In the genomic region with DNA sequence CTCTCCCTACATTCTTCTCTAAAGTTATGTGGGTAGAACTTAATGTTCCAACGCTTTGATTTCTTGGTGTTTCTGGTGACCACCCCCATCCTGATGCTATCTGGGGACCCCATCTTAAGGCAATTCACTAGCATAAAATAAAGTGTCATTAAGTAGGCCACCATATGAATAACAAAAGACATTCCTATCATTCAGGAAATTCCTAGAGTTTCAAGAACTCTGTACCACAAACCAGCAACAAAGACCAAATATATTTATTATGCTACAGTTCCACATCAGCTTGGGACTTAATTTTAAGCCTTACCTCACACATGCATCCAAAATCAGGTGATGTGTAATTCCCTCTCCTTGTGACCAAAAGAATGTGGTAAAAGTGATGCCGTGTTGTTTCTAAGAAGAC, we compare ENCODE assay signal across 2 cellular contexts.
TF ChIP-seq lines count a peak whose summit lies in the region.

No MANE protein-coding gene starts in this region.

TF ChIP-seq in GM23338, 12 proteins besides CTCF, POLR2A, EP300 and RAD21:
- TF ChIP-seq, protein P1, sequence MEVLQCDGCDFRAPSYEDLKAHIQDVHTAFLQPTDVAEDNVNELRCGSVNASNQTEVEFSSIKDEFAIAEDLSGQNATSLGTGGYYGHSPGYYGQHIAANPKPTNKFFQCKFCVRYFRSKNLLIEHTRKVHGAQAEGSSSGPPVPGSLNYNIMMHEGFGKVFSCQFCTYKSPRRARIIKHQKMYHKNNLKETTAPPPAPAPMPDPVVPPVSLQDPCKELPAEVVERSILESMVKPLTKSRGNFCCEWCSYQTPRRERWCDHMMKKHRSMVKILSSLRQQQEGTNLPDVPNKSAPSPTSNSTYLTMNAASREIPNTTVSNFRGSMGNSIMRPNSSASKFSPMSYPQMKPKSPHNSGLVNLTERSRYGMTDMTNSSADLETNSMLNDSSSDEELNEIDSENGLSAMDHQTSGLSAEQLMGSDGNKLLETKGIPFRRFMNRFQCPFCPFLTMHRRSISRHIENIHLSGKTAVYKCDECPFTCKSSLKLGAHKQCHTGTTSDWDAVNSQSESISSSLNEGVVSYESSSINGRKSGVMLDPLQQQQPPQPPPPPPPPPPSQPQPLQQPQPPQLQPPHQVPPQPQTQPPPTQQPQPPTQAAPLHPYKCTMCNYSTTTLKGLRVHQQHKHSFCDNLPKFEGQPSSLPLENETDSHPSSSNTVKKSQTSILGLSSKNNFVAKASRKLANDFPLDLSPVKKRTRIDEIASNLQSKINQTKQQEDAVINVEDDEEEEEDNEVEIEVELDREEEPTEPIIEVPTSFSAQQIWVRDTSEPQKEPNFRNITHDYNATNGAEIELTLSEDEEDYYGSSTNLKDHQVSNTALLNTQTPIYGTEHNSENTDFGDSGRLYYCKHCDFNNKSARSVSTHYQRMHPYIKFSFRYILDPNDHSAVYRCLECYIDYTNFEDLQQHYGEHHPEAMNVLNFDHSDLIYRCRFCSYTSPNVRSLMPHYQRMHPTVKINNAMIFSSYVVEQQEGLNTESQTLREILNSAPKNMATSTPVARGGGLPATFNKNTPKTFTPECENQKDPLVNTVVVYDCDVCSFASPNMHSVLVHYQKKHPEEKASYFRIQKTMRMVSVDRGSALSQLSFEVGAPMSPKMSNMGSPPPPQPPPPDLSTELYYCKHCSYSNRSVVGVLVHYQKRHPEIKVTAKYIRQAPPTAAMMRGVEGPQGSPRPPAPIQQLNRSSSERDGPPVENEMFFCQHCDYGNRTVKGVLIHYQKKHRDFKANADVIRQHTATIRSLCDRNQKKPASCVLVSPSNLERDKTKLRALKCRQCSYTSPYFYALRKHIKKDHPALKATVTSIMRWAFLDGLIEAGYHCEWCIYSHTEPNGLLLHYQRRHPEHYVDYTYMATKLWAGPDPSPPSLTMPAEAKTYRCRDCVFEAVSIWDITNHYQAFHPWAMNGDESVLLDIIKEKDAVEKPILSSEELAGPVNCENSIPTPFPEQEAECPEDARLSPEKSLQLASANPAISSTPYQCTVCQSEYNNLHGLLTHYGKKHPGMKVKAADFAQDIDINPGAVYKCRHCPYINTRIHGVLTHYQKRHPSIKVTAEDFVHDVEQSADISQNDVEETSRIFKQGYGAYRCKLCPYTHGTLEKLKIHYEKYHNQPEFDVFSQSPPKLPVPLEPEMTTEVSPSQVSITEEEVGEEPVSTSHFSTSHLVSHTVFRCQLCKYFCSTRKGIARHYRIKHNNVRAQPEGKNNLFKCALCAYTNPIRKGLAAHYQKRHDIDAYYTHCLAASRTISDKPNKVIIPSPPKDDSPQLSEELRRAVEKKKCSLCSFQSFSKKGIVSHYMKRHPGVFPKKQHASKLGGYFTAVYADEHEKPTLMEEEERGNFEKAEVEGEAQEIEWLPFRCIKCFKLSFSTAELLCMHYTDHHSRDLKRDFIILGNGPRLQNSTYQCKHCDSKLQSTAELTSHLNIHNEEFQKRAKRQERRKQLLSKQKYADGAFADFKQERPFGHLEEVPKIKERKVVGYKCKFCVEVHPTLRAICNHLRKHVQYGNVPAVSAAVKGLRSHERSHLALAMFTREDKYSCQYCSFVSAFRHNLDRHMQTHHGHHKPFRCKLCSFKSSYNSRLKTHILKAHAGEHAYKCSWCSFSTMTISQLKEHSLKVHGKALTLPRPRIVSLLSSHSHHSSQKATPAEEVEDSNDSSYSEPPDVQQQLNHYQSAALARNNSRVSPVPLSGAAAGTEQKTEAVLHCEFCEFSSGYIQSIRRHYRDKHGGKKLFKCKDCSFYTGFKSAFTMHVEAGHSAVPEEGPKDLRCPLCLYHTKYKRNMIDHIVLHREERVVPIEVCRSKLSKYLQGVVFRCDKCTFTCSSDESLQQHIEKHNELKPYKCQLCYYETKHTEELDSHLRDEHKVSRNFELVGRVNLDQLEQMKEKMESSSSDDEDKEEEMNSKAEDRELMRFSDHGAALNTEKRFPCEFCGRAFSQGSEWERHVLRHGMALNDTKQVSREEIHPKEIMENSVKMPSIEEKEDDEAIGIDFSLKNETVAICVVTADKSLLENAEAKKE (CRISPR knock-in tag; IDR thresholded peaks at IDR 0.05), result peak; percentile 18; the same call in 1 of the 2 replicates
- no peak for TF ChIP-seq POLR2AphosphoS5 (IDR thresholded peaks at IDR 0.05; ENCODE audit: low read depth)
TF ChIP-seq in GM23338: peak in this region for 1.

TF ChIP-seq in WTC11, 78 proteins besides CTCF, POLR2A, EP300 and RAD21 (continued from another document):
- TF ChIP-seq, protein P2, sequence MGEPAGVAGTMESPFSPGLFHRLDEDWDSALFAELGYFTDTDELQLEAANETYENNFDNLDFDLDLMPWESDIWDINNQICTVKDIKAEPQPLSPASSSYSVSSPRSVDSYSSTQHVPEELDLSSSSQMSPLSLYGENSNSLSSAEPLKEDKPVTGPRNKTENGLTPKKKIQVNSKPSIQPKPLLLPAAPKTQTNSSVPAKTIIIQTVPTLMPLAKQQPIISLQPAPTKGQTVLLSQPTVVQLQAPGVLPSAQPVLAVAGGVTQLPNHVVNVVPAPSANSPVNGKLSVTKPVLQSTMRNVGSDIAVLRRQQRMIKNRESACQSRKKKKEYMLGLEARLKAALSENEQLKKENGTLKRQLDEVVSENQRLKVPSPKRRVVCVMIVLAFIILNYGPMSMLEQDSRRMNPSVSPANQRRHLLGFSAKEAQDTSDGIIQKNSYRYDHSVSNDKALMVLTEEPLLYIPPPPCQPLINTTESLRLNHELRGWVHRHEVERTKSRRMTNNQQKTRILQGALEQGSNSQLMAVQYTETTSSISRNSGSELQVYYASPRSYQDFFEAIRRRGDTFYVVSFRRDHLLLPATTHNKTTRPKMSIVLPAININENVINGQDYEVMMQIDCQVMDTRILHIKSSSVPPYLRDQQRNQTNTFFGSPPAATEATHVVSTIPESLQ (CRISPR knock-in tag; IDR thresholded peaks at IDR 0.05), result no peak
- TF ChIP-seq, protein P3, sequence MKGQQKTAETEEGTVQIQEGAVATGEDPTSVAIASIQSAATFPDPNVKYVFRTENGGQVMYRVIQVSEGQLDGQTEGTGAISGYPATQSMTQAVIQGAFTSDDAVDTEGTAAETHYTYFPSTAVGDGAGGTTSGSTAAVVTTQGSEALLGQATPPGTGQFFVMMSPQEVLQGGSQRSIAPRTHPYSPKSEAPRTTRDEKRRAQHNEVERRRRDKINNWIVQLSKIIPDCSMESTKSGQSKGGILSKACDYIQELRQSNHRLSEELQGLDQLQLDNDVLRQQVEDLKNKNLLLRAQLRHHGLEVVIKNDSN (CRISPR knock-in tag; IDR thresholded peaks at IDR 0.05), result no peak
- TF ChIP-seq, protein P4, sequence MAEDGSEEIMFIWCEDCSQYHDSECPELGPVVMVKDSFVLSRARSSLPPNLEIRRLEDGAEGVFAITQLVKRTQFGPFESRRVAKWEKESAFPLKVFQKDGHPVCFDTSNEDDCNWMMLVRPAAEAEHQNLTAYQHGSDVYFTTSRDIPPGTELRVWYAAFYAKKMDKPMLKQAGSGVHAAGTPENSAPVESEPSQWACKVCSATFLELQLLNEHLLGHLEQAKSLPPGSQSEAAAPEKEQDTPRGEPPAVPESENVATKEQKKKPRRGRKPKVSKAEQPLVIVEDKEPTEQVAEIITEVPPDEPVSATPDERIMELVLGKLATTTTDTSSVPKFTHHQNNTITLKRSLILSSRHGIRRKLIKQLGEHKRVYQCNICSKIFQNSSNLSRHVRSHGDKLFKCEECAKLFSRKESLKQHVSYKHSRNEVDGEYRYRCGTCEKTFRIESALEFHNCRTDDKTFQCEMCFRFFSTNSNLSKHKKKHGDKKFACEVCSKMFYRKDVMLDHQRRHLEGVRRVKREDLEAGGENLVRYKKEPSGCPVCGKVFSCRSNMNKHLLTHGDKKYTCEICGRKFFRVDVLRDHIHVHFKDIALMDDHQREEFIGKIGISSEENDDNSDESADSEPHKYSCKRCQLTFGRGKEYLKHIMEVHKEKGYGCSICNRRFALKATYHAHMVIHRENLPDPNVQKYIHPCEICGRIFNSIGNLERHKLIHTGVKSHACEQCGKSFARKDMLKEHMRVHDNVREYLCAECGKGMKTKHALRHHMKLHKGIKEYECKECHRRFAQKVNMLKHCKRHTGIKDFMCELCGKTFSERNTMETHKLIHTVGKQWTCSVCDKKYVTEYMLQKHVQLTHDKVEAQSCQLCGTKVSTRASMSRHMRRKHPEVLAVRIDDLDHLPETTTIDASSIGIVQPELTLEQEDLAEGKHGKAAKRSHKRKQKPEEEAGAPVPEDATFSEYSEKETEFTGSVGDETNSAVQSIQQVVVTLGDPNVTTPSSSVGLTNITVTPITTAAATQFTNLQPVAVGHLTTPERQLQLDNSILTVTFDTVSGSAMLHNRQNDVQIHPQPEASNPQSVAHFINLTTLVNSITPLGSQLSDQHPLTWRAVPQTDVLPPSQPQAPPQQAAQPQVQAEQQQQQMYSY (CRISPR knock-in tag; IDR thresholded peaks at IDR 0.05), result no peak
- TF ChIP-seq, protein P5, sequence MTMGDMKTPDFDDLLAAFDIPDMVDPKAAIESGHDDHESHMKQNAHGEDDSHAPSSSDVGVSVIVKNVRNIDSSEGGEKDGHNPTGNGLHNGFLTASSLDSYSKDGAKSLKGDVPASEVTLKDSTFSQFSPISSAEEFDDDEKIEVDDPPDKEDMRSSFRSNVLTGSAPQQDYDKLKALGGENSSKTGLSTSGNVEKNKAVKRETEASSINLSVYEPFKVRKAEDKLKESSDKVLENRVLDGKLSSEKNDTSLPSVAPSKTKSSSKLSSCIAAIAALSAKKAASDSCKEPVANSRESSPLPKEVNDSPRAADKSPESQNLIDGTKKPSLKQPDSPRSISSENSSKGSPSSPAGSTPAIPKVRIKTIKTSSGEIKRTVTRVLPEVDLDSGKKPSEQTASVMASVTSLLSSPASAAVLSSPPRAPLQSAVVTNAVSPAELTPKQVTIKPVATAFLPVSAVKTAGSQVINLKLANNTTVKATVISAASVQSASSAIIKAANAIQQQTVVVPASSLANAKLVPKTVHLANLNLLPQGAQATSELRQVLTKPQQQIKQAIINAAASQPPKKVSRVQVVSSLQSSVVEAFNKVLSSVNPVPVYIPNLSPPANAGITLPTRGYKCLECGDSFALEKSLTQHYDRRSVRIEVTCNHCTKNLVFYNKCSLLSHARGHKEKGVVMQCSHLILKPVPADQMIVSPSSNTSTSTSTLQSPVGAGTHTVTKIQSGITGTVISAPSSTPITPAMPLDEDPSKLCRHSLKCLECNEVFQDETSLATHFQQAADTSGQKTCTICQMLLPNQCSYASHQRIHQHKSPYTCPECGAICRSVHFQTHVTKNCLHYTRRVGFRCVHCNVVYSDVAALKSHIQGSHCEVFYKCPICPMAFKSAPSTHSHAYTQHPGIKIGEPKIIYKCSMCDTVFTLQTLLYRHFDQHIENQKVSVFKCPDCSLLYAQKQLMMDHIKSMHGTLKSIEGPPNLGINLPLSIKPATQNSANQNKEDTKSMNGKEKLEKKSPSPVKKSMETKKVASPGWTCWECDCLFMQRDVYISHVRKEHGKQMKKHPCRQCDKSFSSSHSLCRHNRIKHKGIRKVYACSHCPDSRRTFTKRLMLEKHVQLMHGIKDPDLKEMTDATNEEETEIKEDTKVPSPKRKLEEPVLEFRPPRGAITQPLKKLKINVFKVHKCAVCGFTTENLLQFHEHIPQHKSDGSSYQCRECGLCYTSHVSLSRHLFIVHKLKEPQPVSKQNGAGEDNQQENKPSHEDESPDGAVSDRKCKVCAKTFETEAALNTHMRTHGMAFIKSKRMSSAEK (CRISPR knock-in tag; IDR thresholded peaks at IDR 0.05; ENCODE audit: borderline replicate concordance), result no peak
- TF ChIP-seq, protein P6, sequence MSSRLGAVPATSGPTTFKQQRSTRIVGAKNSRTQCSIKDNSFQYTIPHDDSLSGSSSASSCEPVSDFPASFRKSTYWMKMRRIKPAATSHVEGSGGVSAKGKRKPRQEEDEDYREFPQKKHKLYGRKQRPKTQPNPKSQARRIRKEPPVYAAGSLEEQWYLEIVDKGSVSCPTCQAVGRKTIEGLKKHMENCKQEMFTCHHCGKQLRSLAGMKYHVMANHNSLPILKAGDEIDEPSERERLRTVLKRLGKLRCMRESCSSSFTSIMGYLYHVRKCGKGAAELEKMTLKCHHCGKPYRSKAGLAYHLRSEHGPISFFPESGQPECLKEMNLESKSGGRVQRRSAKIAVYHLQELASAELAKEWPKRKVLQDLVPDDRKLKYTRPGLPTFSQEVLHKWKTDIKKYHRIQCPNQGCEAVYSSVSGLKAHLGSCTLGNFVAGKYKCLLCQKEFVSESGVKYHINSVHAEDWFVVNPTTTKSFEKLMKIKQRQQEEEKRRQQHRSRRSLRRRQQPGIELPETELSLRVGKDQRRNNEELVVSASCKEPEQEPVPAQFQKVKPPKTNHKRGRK (CRISPR knock-in tag; IDR thresholded peaks at IDR 0.05; ENCODE audit: borderline replicate concordance), result no peak
- TF ChIP-seq, protein P7, sequence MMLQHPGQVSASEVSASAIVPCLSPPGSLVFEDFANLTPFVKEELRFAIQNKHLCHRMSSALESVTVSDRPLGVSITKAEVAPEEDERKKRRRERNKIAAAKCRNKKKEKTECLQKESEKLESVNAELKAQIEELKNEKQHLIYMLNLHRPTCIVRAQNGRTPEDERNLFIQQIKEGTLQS (CRISPR knock-in tag; conservative IDR thresholded peaks at IDR 0.05), result no peak
- no peak for TF ChIP-seq ETV6 (CRISPR knock-in tag; IDR thresholded peaks at IDR 0.05)
- TF ChIP-seq, protein P8, sequence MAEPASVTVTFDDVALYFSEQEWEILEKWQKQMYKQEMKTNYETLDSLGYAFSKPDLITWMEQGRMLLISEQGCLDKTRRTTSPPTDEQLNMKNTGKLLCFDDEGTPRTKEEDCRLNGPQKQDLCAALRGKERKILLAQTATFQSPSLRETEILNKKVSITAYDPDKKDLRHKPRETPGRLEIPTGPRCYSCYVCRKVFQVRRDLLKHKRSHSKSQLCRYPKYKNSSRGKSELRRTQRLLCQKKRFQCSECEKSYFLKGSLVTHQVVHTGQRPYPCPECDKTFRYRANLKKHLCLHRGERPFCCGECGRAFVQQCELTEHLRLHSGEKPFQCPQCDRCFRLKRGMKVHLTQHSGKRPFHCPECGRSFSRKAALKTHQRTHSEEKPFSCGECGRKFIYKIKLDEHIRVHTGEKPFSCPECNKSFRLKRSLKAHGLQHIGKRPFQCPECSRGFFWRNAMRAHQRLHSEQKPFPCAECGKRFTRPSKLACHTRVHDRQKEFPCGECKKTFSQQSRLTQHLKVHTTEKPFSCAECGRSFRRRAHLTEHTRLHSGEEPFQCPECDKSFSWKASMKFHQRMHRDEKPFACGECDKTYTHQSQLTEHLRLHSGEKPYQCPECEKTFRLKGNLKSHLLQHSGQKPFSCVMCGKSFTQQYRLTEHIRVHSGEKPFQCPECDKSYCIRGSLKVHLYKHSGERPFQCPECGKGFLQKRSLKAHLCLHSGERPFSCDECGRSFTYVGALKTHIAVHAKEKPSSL (CRISPR knock-in tag; conservative IDR thresholded peaks at IDR 0.05), result no peak
- no peak for TF ChIP-seq FOXK1 (CRISPR knock-in tag; IDR thresholded peaks at IDR 0.05)
- TF ChIP-seq MXD4 (CRISPR knock-in tag; IDR thresholded peaks at IDR 0.05; ENCODE audit: borderline replicate concordance), result no peak
- TF ChIP-seq, protein P9, sequence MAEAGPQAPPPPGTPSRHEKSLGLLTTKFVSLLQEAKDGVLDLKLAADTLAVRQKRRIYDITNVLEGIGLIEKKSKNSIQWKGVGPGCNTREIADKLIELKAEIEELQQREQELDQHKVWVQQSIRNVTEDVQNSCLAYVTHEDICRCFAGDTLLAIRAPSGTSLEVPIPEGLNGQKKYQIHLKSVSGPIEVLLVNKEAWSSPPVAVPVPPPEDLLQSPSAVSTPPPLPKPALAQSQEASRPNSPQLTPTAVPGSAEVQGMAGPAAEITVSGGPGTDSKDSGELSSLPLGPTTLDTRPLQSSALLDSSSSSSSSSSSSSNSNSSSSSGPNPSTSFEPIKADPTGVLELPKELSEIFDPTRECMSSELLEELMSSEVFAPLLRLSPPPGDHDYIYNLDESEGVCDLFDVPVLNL (CRISPR knock-in tag; IDR thresholded peaks at IDR 0.05; ENCODE audit: borderline replicate concordance, low read depth), result no peak
